1 cellular context compared by ENCODE assay signal in genomic region chr10:14540611-14541010, GRCh38.
TF ChIP-seq lines count a peak whose summit lies in the region.

No MANE protein-coding gene starts in this region.

TF ChIP-seq in SK-N-SH, 30 proteins besides CTCF, POLR2A, EP300 and RAD21:
- TF ChIP-seq TAF1 (IDR thresholded peaks at IDR 0.05; ENCODE audit: borderline replicate concordance, low read depth, low read length) (no peak), ELF1 (IDR thresholded peaks at IDR 0.05) (no peak), RXRA (IDR thresholded peaks at IDR 0.05; ENCODE audit: borderline replicate concordance, low read depth) (no peak), FOSL2 (IDR thresholded peaks at IDR 0.05; ENCODE audit: borderline replicate concordance, low read depth) (no peak), GATA2 (CRISPR knock-in tag; IDR thresholded peaks at IDR 0.05) (no peak), MEF2A (IDR thresholded peaks at IDR 0.05; ENCODE audit: borderline replicate concordance, low read depth) (no peak), ZBTB33 (IDR thresholded peaks at IDR 0.05; ENCODE audit: borderline replicate concordance, low read depth) (no peak), MAX (IDR thresholded peaks at IDR 0.05; ENCODE audit: low read depth) (no peak), JUND (IDR thresholded peaks at IDR 0.05) (no peak), REST (IDR thresholded peaks at IDR 0.05; ENCODE audit: low read depth, low read length) (no peak), TCF12 (IDR thresholded peaks at IDR 0.05) (no peak), YY1 (IDR thresholded peaks at IDR 0.05; ENCODE audit: low read depth) (no peak), MXI1 (IDR thresholded peaks at IDR 0.05; ENCODE audit: low read depth, low read length) (no peak), FOXM1 (IDR thresholded peaks at IDR 0.05; ENCODE audit: low read depth) (no peak), IRF3 (IDR thresholded peaks at IDR 0.05; ENCODE audit: low read depth, low read length) (no peak), USF2 (IDR thresholded peaks at IDR 0.05; ENCODE audit: borderline replicate concordance, low read depth, low read length) (no peak)
TF ChIP-seq in SK-N-SH: peak in this region for 0.
